Comparison of ENCODE assay signal across 8 cellular contexts in the genomic region with DNA sequence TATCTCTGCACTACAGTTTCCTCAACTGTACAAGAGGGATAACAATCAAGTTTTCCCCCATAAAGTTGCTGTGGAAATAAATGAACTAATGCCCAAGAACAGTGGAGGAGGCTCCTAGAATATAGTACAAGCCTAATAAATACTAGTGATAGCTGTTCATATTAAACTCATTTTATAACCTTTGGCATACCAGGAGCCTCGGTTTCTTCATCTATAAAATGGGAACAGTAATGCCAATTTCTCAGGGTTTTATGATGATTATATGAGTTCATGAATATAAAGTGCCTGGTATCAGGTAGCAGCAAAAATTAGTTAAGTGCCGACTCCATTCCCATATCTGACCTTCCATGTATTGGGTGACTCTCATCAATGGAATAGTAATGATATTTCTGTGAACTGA.
"Had no signal": no experiment of that assay in that cellular context is flagged by ENCODE, and none has a peak within 500 bp of the region (broad histone marks: within the 10 kb centered on the region; RNA-seq: fewer than 3 reads in every experiment).

No MANE protein-coding gene starts in this region.

- ATAC-seq: GM12878 had no signal

- H3K4me3 ChIP-seq: GM12878 had no signal

- FAIRE-seq: G401.6, GM12878, GM12891, GM12892, GM18507, GM19239 had no signal

- DNase-seq: GDM1, GF-D8 had no signal
